Comparison of ENCODE assay signal across 30 cellular contexts in the genomic region with DNA sequence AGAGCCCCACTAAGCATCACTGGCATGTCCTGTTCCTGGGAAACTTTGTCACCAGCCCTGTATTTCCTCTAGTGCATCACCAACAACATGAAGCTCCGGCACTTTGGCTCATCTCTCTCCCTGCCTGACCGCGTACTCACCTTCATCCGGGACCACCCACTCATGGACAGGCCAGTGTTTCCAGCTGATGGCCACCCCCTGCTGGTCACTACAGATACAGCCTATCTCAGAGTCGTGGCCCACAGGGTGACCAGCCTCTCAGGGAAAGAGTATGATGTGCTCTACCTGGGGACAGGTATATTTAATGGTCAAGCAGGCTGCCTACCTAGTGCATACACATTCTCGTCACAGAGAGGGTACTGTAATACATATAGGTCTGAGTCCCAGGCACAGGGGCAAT. TPM values are rescaled to one million over a fixed set of nuclear protein-coding genes. Genes with fewer than 3 reads are reported as not detected.
DNase-seq lines count a peak whose midpoint lies in the region; ATAC-seq and TF ChIP-seq lines count a peak whose summit lies in the region.
"Had no signal": no experiment of that assay in that cellular context is flagged by ENCODE, and none has a peak within 500 bp of the region (broad histone marks: within the 10 kb centered on the region; RNA-seq: fewer than 3 reads in every experiment).

No MANE protein-coding gene starts in this region.

- CTCF ChIA-PET in WTC11 (lab: Charles Lee), result interaction anchor here (0.7 to 1.8 kb wide), 8 partner anchors 10 to 234 kb away, joined by 3 to 4 read pairs (median 3); partner anchors contain the start of genes CCDC142 and SEMA4F

- no peaks in the 10 kb centered on the region for H3K9me3 Mint-ChIP-seq in WTC11
- H3K9me3 Mint-ChIP-seq: central memory CD8-positive, alpha-beta T cell; nephron had no signal

- no peak overlapping the region for H3K4me3 Mint-ChIP-seq in WTC11
- H3K4me3 Mint-ChIP-seq: central memory CD8-positive, alpha-beta T cell; nephron had no signal

- H3K27me3 Mint-ChIP-seq in WTC11 (ENCODE audit: low read depth), result no peaks in the 10 kb centered on the region; the same call in 1 of the 2 replicates
- H3K27me3 Mint-ChIP-seq: central memory CD8-positive, alpha-beta T cell had no signal

- H3K27ac ChIP-seq in caudate nucleus (ENCODE audit: low read depth, low read length), result no peak overlapping the region
- H3K27ac ChIP-seq: adrenal gland, C4-2B, prostate gland, skin epidermis, stomach, upper lobe of right lung had no signal

- H3K4me1 Mint-ChIP-seq in WTC11, result no peaks in the 10 kb centered on the region
- H3K4me1 Mint-ChIP-seq: nephron had no signal

- H3K36me3 Mint-ChIP-seq in WTC11, result 0 out of 2 replicates have a peak, but pooled peaks cover 4% of the 10 kb centered on the region

- H3K27ac Mint-ChIP-seq in WTC11, result no peak overlapping the region
- H3K27ac Mint-ChIP-seq: nephron had no signal

- H3K4me3 ChIP-seq in fibroblast of pulmonary artery (replicated peaks; ENCODE audit: low read depth, low read length) (no peak overlapping the region), retinal pigment epithelial cell (ENCODE audit: low read length) (no peak overlapping the region)
- H3K4me3 ChIP-seq: adrenal gland, GM12878, prostate gland, skin epidermis, stomach, upper lobe of right lung had no signal

- POLR2A ChIA-PET in WTC11 (lab: Charles Lee), result no interaction called here

- TF ChIP-seq CTCF in WTC11 (IDR thresholded peaks at IDR 0.05), result no peak
- TF ChIP-seq CTCF in fibroblast of pulmonary artery (IDR thresholded peaks at IDR 0.05; ENCODE audit: low read length, missing control alignments), result peak; percentile 8
- peak; percentile 39 for TF ChIP-seq CTCF in retinal pigment epithelial cell (conservative IDR thresholded peaks at IDR 0.05; ENCODE audit: low read depth, low read length)

- ATAC-seq in WTC11, result peak; percentile 38; the same call in 1 of the 2 replicates
- no peak for ATAC-seq in GM19463 (IDR thresholded peaks at IDR 0.05; ENCODE audit: unreplicated experiment)
- ATAC-seq: GM12878, left colon, upper lobe of right lung had no signal

- DNase-seq in NCI-H82 (lab: John Stamatoyannopoulos, UW) (peak; percentile 18), NCI-H82 treated with DMSO at 0.1 percent for 48 hours (lab: John Stamatoyannopoulos, UW; ENCODE audit: unreplicated experiment) (no peak), WTC11 (ENCODE audit: low spot score) (peak; percentile 35), fibroblast of pulmonary artery (ENCODE audit: low read depth) (no peak), retinal pigment epithelial cell (ENCODE audit: low read depth) (no peak), mucosa of gallbladder (ENCODE audit: low spot score) (no peak), caudate nucleus (lab: John Stamatoyannopoulos, UW) (no peak)
- DNase-seq: activated CD4-positive, alpha-beta T cell treated with anti-CD3 and anti-CD28 coated beads, Interleukin-2, amount 50 U/mL, for 4 hours; activated effector memory CD4-positive, alpha-beta T cell treated with anti-CD3 and anti-CD28 coated beads, Interleukin-2, amount 50 U/mL, for 16 hours; adrenal gland; DMS 273 treated with DMSO at 0.1 percent for 48 hours; effector CD8-positive, alpha-beta T cell; GF-D8; Kasumi-1; left colon; NCI-H1417; NCI-H524; stimulated activated CD4-positive, alpha-beta T cell treated with anti-CD3 and anti-CD28 coated beads, Interleukin-4, amount 100 ng/mL, for 24 hours; stomach; T-helper 1 cell; upper lobe of right lung had no signal

TF ChIP-seq in WTC11, 78 proteins besides CTCF, POLR2A, EP300 and RAD21:
- TF ChIP-seq ELF4 (CRISPR knock-in tag; IDR thresholded peaks at IDR 0.05; ENCODE audit: low read depth), result no peak
- no peak for TF ChIP-seq NR1H2 (CRISPR knock-in tag; IDR thresholded peaks at IDR 0.05)
- TF ChIP-seq, protein P1, sequence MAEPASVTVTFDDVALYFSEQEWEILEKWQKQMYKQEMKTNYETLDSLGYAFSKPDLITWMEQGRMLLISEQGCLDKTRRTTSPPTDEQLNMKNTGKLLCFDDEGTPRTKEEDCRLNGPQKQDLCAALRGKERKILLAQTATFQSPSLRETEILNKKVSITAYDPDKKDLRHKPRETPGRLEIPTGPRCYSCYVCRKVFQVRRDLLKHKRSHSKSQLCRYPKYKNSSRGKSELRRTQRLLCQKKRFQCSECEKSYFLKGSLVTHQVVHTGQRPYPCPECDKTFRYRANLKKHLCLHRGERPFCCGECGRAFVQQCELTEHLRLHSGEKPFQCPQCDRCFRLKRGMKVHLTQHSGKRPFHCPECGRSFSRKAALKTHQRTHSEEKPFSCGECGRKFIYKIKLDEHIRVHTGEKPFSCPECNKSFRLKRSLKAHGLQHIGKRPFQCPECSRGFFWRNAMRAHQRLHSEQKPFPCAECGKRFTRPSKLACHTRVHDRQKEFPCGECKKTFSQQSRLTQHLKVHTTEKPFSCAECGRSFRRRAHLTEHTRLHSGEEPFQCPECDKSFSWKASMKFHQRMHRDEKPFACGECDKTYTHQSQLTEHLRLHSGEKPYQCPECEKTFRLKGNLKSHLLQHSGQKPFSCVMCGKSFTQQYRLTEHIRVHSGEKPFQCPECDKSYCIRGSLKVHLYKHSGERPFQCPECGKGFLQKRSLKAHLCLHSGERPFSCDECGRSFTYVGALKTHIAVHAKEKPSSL (CRISPR knock-in tag; conservative IDR thresholded peaks at IDR 0.05), result no peak
- TF ChIP-seq AR (CRISPR knock-in tag; IDR thresholded peaks at IDR 0.05), result no peak
- TF ChIP-seq, protein P2, sequence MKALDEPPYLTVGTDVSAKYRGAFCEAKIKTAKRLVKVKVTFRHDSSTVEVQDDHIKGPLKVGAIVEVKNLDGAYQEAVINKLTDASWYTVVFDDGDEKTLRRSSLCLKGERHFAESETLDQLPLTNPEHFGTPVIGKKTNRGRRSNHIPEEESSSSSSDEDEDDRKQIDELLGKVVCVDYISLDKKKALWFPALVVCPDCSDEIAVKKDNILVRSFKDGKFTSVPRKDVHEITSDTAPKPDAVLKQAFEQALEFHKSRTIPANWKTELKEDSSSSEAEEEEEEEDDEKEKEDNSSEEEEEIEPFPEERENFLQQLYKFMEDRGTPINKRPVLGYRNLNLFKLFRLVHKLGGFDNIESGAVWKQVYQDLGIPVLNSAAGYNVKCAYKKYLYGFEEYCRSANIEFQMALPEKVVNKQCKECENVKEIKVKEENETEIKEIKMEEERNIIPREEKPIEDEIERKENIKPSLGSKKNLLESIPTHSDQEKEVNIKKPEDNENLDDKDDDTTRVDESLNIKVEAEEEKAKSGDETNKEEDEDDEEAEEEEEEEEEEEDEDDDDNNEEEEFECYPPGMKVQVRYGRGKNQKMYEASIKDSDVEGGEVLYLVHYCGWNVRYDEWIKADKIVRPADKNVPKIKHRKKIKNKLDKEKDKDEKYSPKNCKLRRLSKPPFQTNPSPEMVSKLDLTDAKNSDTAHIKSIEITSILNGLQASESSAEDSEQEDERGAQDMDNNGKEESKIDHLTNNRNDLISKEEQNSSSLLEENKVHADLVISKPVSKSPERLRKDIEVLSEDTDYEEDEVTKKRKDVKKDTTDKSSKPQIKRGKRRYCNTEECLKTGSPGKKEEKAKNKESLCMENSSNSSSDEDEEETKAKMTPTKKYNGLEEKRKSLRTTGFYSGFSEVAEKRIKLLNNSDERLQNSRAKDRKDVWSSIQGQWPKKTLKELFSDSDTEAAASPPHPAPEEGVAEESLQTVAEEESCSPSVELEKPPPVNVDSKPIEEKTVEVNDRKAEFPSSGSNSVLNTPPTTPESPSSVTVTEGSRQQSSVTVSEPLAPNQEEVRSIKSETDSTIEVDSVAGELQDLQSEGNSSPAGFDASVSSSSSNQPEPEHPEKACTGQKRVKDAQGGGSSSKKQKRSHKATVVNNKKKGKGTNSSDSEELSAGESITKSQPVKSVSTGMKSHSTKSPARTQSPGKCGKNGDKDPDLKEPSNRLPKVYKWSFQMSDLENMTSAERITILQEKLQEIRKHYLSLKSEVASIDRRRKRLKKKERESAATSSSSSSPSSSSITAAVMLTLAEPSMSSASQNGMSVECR (CRISPR knock-in tag; IDR thresholded peaks at IDR 0.05; ENCODE audit: borderline replicate concordance), result no peak
- TF ChIP-seq NFE2L1 (CRISPR knock-in tag; IDR thresholded peaks at IDR 0.05), result no peak
- no peak for TF ChIP-seq ZNF232 (CRISPR knock-in tag; IDR thresholded peaks at IDR 0.05)

RNA-seq across cellular contexts. Expression of gene SEMA4F, which starts 21.0 kb away (rescaled TPM):
- 5.7 to 7.4 TPM (median 6.3 TPM) in 3 replicates for total RNA-seq in WTC11 (2021)
- 12.5 TPM for total RNA-seq in mucosa of gallbladder

RNA-seq across cellular contexts. Expression of gene M1AP, which starts 27.0 kb away (rescaled TPM):
- total RNA-seq in WTC11 (2021) (5.9 to 9.2 TPM (median 8.5 TPM) in 3 replicates), mucosa of gallbladder (2.0 TPM)
- total RNA-seq: A172, HT-29 had no signal

Comparison
In these comparisons a context has a peak if more than half of its experiments do, and no peak if none do; other contexts are left out.
1. DNase-seq: peak in NCI-H82 (single experiment) and WTC11 (single experiment); none in NCI-H82 treated with DMSO at 0.1 percent for 48 hours (single experiment), fibroblast of pulmonary artery (single experiment), retinal pigment epithelial cell (single experiment), mucosa of gallbladder (single experiment) and caudate nucleus (0 of 61).